12 cellular contexts compared by ENCODE assay signal in the genomic region with DNA sequence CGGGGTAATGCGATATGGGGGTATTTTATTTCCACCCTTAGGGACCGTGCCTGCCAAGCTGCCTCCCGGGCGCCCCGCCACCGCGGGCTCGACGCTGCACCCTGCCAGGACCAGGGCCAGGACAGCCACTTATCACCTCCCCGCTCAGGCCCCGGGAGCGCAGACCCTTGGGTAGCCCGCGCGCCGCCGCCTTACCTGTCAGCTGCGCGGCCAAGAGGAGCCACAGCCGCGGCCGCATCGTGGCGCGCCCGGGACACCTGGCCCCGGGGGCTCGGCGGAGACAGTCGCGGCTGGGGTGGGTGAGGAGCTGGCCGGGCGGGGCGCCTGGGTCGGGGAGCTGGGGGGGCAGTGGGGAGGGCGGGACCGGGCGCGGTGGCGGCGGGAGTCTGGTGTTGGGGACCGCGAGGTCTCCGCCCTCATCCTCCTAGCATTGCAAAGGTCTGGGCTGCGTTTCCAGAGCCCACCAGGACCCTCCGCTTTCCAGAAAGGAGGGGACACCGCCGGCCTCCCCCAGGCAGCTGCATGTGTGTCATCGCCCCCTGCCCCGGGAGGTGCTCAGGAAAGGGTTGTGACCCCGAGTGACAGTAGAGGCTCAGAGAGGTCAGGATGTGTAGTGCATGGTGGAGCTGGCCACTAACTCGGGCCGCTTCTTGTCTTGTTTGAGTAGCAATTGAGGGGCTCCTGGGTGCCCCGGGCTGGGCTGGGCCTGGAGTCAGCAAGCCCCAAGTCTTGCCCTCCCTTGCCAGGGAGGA. TPM values are rescaled to one million over a fixed set of nuclear protein-coding genes. Genes with fewer than 3 reads are reported as not detected.
DNase-seq lines count a peak whose midpoint lies in the region; TF ChIP-seq lines count a peak whose summit lies in the region.
"Not testable (repeated sequence)": the region's sequence is repeated elsewhere in the genome, so short reads cannot be mapped to it uniquely, and the experiment has no call there.
"Had no signal": no experiment of that assay in that cellular context is flagged by ENCODE, and none has a peak within 500 bp of the region (broad histone marks: within the 10 kb centered on the region; RNA-seq: fewer than 3 reads in every experiment).

A gene (minus strand): TSS at position 259 of the 752 bp plus-strand sequence. CDS start 21 bp downstream, at position 238.

- H3K56ac ChIP-seq in mesendoderm (ENCODE audit: low read length), result not testable (repeated sequence)

- H3K79me2 ChIP-seq in mesendoderm (ENCODE audit: control insufficient read depth, insufficient read depth, low read length), result not testable (repeated sequence)

- TF ChIP-seq POLR2A in transverse colon (IDR thresholded peaks at IDR 0.05), result not testable (repeated sequence)

- peak; percentile 5 for DNase-seq in DMS 273 (lab: John Stamatoyannopoulos, UW; ENCODE audit: unreplicated experiment)
- DNase-seq in NCI-H748 (lab: John Stamatoyannopoulos, UW; ENCODE audit: unreplicated experiment), result peak; percentile 2
- peak; percentile 40 for DNase-seq in activated CD8-positive, alpha-beta memory T cell treated with anti-CD3 and anti-CD28 coated beads, Interleukin-2, amount 50 U/mL, for 4 hours
- DNase-seq in left ventricle myocardium inferior, transverse colon: not testable (repeated sequence)
- peak; percentile 16 for DNase-seq in mesendoderm
- peak; percentile 28 for DNase-seq in retina

- not testable (repeated sequence) for H2BK15ac ChIP-seq in mesendoderm (replicated peaks; ENCODE audit: low read depth)

- H3K9me3 Mint-ChIP-seq in dendritic cell treated with granulocyte-macrophage colony-stimulating factor and Interleukin-4, amounts not matched to agents 40 ng/mL and 50 ng/mL, for 4 days, result not testable (repeated sequence)

- not testable (repeated sequence) for H3K9me3 ChIP-seq in left ventricle myocardium inferior (replicated peaks); transverse colon

- in situ Hi-C loops in transverse colon (cut with MboI; ENCODE audit: low pct_ligation_motif_present in 1 of 4, low pct_unique_long_range_greater_than_20kb in 1 of 4, low sequenced_read_pairs in 3 of 4), result not testable (repeated sequence)

- H3K4me2 ChIP-seq in mesendoderm (ENCODE audit: low read length), result not testable (repeated sequence)

- WGBS in mesendoderm (ENCODE audit: extremely low coverage, insufficient coverage, low lambda C conversion rate), result no CpG with 5 or more reads among the region's 55 CpGs
- WGBS in transverse colon (ENCODE audit: low coverage in 1 of 2), 2 donors, result 2 to 30% methylated on average over 2 to 13 of the region's 55 CpGs

- H2BK120ac ChIP-seq in mesendoderm (ENCODE audit: low read depth, low read length), result not testable (repeated sequence)

- not testable (repeated sequence) for H3K23ac ChIP-seq in mesendoderm (ENCODE audit: low read length)

- not testable (repeated sequence) for H2AK5ac ChIP-seq in mesendoderm (ENCODE audit: low read length)

- not testable (repeated sequence) for H3K27ac Mint-ChIP-seq in dendritic cell treated with granulocyte-macrophage colony-stimulating factor and Interleukin-4, amounts not matched to agents 40 ng/mL and 50 ng/mL, for 4 days

- H3K27me3 ChIP-seq in left ventricle myocardium inferior (ENCODE audit: low read depth), result peaks cover 38% of the 10 kb centered on the region
- H3K27me3 ChIP-seq in mesendoderm (ENCODE audit: insufficient read depth, low read length, poor library complexity), result not testable (repeated sequence)
- peaks cover 18% of the 10 kb centered on the region for H3K27me3 ChIP-seq in transverse colon

- H3K4ac ChIP-seq in mesendoderm (ENCODE audit: low read depth, low read length), result not testable (repeated sequence)

- H3K4me1 Mint-ChIP-seq in dendritic cell treated with granulocyte-macrophage colony-stimulating factor and Interleukin-4, amounts not matched to agents 40 ng/mL and 50 ng/mL, for 4 days (ENCODE audit: low read depth), result not testable (repeated sequence)

- peaks cover 24% of the 10 kb centered on the region for H3K27me3 Mint-ChIP-seq in dendritic cell treated with granulocyte-macrophage colony-stimulating factor and Interleukin-4, amounts not matched to agents 40 ng/mL and 50 ng/mL, for 4 days

- not testable (repeated sequence) for H2BK5ac ChIP-seq in mesendoderm (ENCODE audit: low read length)

- H3K4me3 ChIP-seq in left ventricle myocardium inferior (peak within 1 kb of the TSS; percentile 24), transverse colon (peak within 1 kb of the TSS in 3 of 4 donors; percentile 18 to 43 (median 26))
- H3K4me3 ChIP-seq in mesendoderm (ENCODE audit: low read length), result not testable (repeated sequence)

- H3K79me1 ChIP-seq in mesendoderm (ENCODE audit: low read length), result not testable (repeated sequence)

- not testable (repeated sequence) for H4K5ac ChIP-seq in mesendoderm (ENCODE audit: low read length)

- H3K4me1 ChIP-seq in left ventricle myocardium inferior; mesendoderm (ENCODE audit: control insufficient read depth, low read depth, low read length); transverse colon: not testable (repeated sequence)

- not testable (repeated sequence) for TF ChIP-seq EP300 in transverse colon (IDR thresholded peaks at IDR 0.05; ENCODE audit: low read depth)

- peak within 1 kb of the TSS; percentile 40 for H3K4me3 Mint-ChIP-seq in dendritic cell treated with granulocyte-macrophage colony-stimulating factor and Interleukin-4, amounts not matched to agents 40 ng/mL and 50 ng/mL, for 4 days

- not testable (repeated sequence) for H3K18ac ChIP-seq in mesendoderm (ENCODE audit: low read length)

- not testable (repeated sequence) for H3K36me3 Mint-ChIP-seq in dendritic cell treated with granulocyte-macrophage colony-stimulating factor and Interleukin-4, amounts not matched to agents 40 ng/mL and 50 ng/mL, for 4 days (ENCODE audit: low read depth)

- intact Hi-C loops in dendritic cell treated with granulocyte-macrophage colony-stimulating factor and Interleukin-4, amounts not matched to agents 40 ng/mL and 50 ng/mL, for 4 days (cut with micrococcal nuclease); left ventricle myocardium inferior (cut with micrococcal nuclease); transverse colon (cut with DNase I; ENCODE audit: low total_unique reads): not testable (repeated sequence)

- TF ChIP-seq CTCF in left ventricle myocardium inferior (IDR thresholded peaks at IDR 0.05; ENCODE audit: borderline replicate concordance); transverse colon (IDR thresholded peaks at IDR 0.05): not testable (repeated sequence)

- H3K36me3 ChIP-seq in left ventricle myocardium inferior; mesendoderm (ENCODE audit: control insufficient read depth, insufficient read depth, low read length); transverse colon: not testable (repeated sequence)

- H3K9ac ChIP-seq in mesendoderm (ENCODE audit: low read length), result not testable (repeated sequence)

- not testable (repeated sequence) for H4K8ac ChIP-seq in mesendoderm (ENCODE audit: low read depth, low read length)

- H3K27ac ChIP-seq in left ventricle myocardium inferior (replicated peaks); mesendoderm (ENCODE audit: low read depth, low read length); transverse colon: not testable (repeated sequence)

RNA-seq across cellular contexts. Expression of the gene that starts here (rescaled TPM):
- total RNA-seq in left ventricle myocardium inferior, result 0.22 TPM
- polyA plus RNA-seq in mesendoderm (2013, experiment 1 of 2), result 0.27 TPM
- 0.25 TPM for polyA plus RNA-seq in mesendoderm (2013, experiment 2 of 2)
- total RNA-seq in transverse colon, result 1 to 10 TPM in 1 of 4 donors, not detected in 3; 5.1 TPM
- total RNA-seq: A673, frontal cortex, G401 had no signal
- polyA plus RNA-seq: BJ had no signal
